ENCODE assay signal across 21 cellular contexts in genomic region chr10:7130191-7130911, GRCh38.
"Had no signal": no experiment of that assay in that cellular context is flagged by ENCODE, and none has a peak within 500 bp of the region (broad histone marks: within the 10 kb centered on the region; RNA-seq: fewer than 3 reads in every experiment).

No MANE protein-coding gene starts in this region.

- H3K4me3 Mint-ChIP-seq: activated CD4-positive, alpha-beta memory T cell treated with anti-CD3 and anti-CD28 coated beads, Interleukin-2, amount 10 ng/mL, durations not matched to agents 7 days and 5 days; activated CD8-positive, alpha-beta memory T cell treated with anti-CD3 and anti-CD28 coated beads, Interleukin-2, amount 10 ng/mL, durations not matched to agents 7 days and 5 days; activated naive CD8-positive, alpha-beta T cell treated with anti-CD3 and anti-CD28 coated beads, Interleukin-2, amount 50 U/mL, for 24 hours; brain had no signal

- H3K36me3 Mint-ChIP-seq: brain had no signal

- H3K9me3 Mint-ChIP-seq: activated CD4-positive, alpha-beta memory T cell treated with anti-CD3 and anti-CD28 coated beads, Interleukin-2, amount 10 ng/mL, durations not matched to agents 7 days and 5 days had no signal

- H3K4me1 ChIP-seq: colonic mucosa, thyroid gland had no signal

- H3K27me3 ChIP-seq: colonic mucosa, spleen, thyroid gland had no signal

- H3K27ac ChIP-seq: colonic mucosa, spleen, thyroid gland had no signal

- DNase-seq: activated CD4-positive, alpha-beta memory T cell treated with anti-CD3 and anti-CD28 coated beads, Interleukin-2, amount 10 ng/mL, durations not matched to agents 7 days and 5 days; activated CD4-positive, alpha-beta T cell treated with anti-CD3 and anti-CD28 coated beads for 48 hours; activated CD4-positive, CD25-positive, alpha-beta regulatory T cell; activated CD8-positive, alpha-beta memory T cell treated with anti-CD3 and anti-CD28 coated beads, Interleukin-2, amount 10 ng/mL, durations not matched to agents 7 days and 5 days; activated naive CD8-positive, alpha-beta T cell treated with anti-CD3 and anti-CD28 coated beads, Interleukin-2, amount 50 U/mL, for 24 hours; anterior cingulate cortex; central memory CD4-positive, alpha-beta T cell; colonic mucosa; foreskin melanocyte; glutamatergic neuron; hypothalamus; kidney; midbrain; occipital lobe; posterior cingulate gyrus; retina; spleen; stimulated activated naive CD4-positive, alpha-beta T cell; thyroid gland had no signal

- H3K9me3 ChIP-seq: colonic mucosa, thyroid gland had no signal

- ATAC-seq: activated CD8-positive, alpha-beta memory T cell treated with anti-CD3 and anti-CD28 coated beads, Interleukin-2, amount 10 ng/mL, durations not matched to agents 7 days and 5 days; activated naive CD8-positive, alpha-beta T cell treated with anti-CD3 and anti-CD28 coated beads, Interleukin-2, amount 50 U/mL, for 24 hours; left lobe of liver had no signal

- H3K36me3 ChIP-seq: colonic mucosa, spleen, thyroid gland had no signal

- H3K27me3 Mint-ChIP-seq: activated naive CD8-positive, alpha-beta T cell treated with anti-CD3 and anti-CD28 coated beads, Interleukin-2, amount 50 U/mL, for 24 hours had no signal

- H3K4me3 ChIP-seq: colonic mucosa, spleen, thyroid gland had no signal

- H3K27ac Mint-ChIP-seq: activated CD4-positive, alpha-beta memory T cell treated with anti-CD3 and anti-CD28 coated beads, Interleukin-2, amount 10 ng/mL, durations not matched to agents 7 days and 5 days; activated CD8-positive, alpha-beta memory T cell treated with anti-CD3 and anti-CD28 coated beads, Interleukin-2, amount 10 ng/mL, durations not matched to agents 7 days and 5 days; activated naive CD8-positive, alpha-beta T cell treated with anti-CD3 and anti-CD28 coated beads, Interleukin-2, amount 50 U/mL, for 24 hours; brain had no signal
